In genomic region chr3:171653701-171654100, GRCh38 we compare ENCODE assay signal across 23 cellular contexts.
"Had no signal": no experiment of that assay in that cellular context is flagged by ENCODE, and none has a peak within 500 bp of the region (broad histone marks: within the 10 kb centered on the region; RNA-seq: fewer than 3 reads in every experiment).

No MANE protein-coding gene starts in this region.

- H3K9me3 ChIP-seq: mucosa of descending colon, pancreas, right lobe of liver, suprapubic skin, thyroid gland had no signal

- H3K4me3 Mint-ChIP-seq: endodermal cell; naive thymus-derived CD8-positive, alpha-beta T cell; neural progenitor cell; stimulated activated effector memory CD8-positive, alpha-beta T cell treated with anti-CD3 and anti-CD28 coated beads, Interleukin-12 subunit alpha, Interleukin-12 subunit beta, amount 100 ng/mL, for 72 hours; type B pancreatic cell had no signal

- H3K4me3 ChIP-seq: coronary artery, lung, mucosa of descending colon, neural progenitor cell, pancreas, right lobe of liver, suprapubic skin, thyroid gland had no signal

- H3K36me3 ChIP-seq: neural progenitor cell, thyroid gland had no signal

- H3K9me3 Mint-ChIP-seq: endodermal cell; naive thymus-derived CD8-positive, alpha-beta T cell; neural progenitor cell; stimulated activated effector memory CD8-positive, alpha-beta T cell treated with anti-CD3 and anti-CD28 coated beads, Interleukin-12 subunit alpha, Interleukin-12 subunit beta, amount 100 ng/mL, for 72 hours had no signal

- H3K27ac Mint-ChIP-seq: endodermal cell; naive thymus-derived CD8-positive, alpha-beta T cell; neural progenitor cell; progenitor cell of endocrine pancreas; stimulated activated effector memory CD8-positive, alpha-beta T cell treated with anti-CD3 and anti-CD28 coated beads, Interleukin-12 subunit alpha, Interleukin-12 subunit beta, amount 100 ng/mL, for 72 hours; type B pancreatic cell had no signal

- H3K36me3 Mint-ChIP-seq: naive thymus-derived CD8-positive, alpha-beta T cell; neural progenitor cell; stimulated activated effector memory CD8-positive, alpha-beta T cell treated with anti-CD3 and anti-CD28 coated beads, Interleukin-12 subunit alpha, Interleukin-12 subunit beta, amount 100 ng/mL, for 72 hours had no signal

- DNase-seq: effector CD4-positive, alpha-beta T cell; endodermal cell; erythroblast; foreskin melanocyte; head of caudate nucleus; left ventricle myocardium superior; mesendoderm; mucosa of descending colon; naive thymus-derived CD8-positive, alpha-beta T cell; nucleus accumbens; pancreas; right lobe of liver; stimulated activated CD4-positive, alpha-beta T cell treated with anti-CD3 and anti-CD28 coated beads, Interleukin-4, amount 100 ng/mL, for 1 hour; stimulated activated CD8-positive, alpha-beta memory T cell treated with anti-CD3 and anti-CD28 coated beads, Interleukin-4, amount 100 ng/mL, for 48 hours; stimulated activated naive CD8-positive, alpha-beta T cell treated with anti-CD3 and anti-CD28 coated beads, Interleukin-15, Interleukin-2, amounts not matched to agents 100 U/mL and 50 U/mL, for 24 hours; thyroid gland had no signal

- H3K4me1 ChIP-seq: neural progenitor cell, pancreas had no signal

- H3K27me3 Mint-ChIP-seq: naive thymus-derived CD8-positive, alpha-beta T cell; progenitor cell of endocrine pancreas; type B pancreatic cell had no signal

- ATAC-seq: left ventricle myocardium superior; mucosa of descending colon; naive thymus-derived CD8-positive, alpha-beta T cell; pancreas; right lobe of liver; stimulated activated effector memory CD8-positive, alpha-beta T cell treated with anti-CD3 and anti-CD28 coated beads, Interleukin-12 subunit alpha, Interleukin-12 subunit beta, amount 100 ng/mL, for 72 hours; stimulated activated naive CD8-positive, alpha-beta T cell treated with anti-CD3 and anti-CD28 coated beads, Interleukin-15, Interleukin-2, amounts not matched to agents 100 U/mL and 50 U/mL, for 24 hours had no signal

- H3K4me1 Mint-ChIP-seq: endodermal cell; naive thymus-derived CD8-positive, alpha-beta T cell; neural progenitor cell; stimulated activated effector memory CD8-positive, alpha-beta T cell treated with anti-CD3 and anti-CD28 coated beads, Interleukin-12 subunit alpha, Interleukin-12 subunit beta, amount 100 ng/mL, for 72 hours had no signal

- H3K27ac ChIP-seq: neural progenitor cell, pancreas had no signal

- H3K27me3 ChIP-seq: neural progenitor cell, pancreas, right lobe of liver, suprapubic skin, thyroid gland had no signal
